8 cellular contexts compared by ENCODE assay signal in the genomic region with DNA sequence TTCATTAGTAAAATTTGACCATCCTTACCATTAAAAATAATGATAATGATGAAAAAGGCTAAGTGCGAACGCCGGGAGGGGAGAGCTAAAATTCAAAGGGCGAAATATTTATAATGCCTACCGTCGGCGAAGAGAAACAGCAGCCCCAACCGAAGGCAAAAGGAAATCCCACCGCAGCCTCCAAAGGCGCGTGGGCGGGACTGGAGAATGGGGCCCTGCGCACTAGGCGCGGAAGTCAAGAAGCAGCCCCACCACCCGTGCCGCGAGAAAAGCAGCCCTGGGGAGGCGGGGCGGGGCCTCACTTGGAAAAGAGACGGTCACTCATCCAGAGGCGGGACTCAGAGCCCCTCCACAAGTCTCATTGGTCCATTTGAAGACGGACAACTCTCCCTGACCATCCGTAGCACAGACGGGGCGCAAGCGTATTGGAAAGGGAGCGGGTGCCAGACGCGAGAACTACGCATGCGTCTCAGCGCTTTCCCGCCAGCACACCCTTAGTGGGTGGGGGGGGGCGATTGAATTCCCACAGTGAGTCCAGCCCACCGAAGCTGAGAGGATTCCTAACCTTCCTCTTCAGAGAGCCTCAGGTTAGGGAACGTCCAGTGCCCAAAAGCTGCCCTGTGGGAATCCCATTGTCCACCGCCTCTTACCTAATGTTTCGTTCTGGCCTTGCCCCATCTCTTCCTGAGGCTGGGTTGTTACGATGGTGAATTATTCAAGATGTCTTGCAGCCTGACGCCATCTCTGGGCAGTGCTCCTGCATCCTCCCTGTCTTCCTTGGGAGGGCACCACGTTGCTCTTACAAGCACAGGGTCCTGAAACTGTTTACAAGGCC. TPM values are rescaled to one million over a fixed set of nuclear protein-coding genes. Genes with fewer than 3 reads are reported as not detected.
DNase-seq lines count a peak whose midpoint lies in the region; ATAC-seq and TF ChIP-seq lines count a peak whose summit lies in the region.

No MANE protein-coding gene starts in this region.

- H3K4me1 ChIP-seq in Loucy (ENCODE audit: insufficient read depth, low read length, poor library complexity, severe bottlenecking) (peaks cover 24% of the 10 kb centered on the region), RWPE2 (ENCODE audit: insufficient read depth, poor library complexity, severe bottlenecking) (peaks cover 19% of the 10 kb centered on the region)

- DNase-seq in ELR (ENCODE audit: low read depth) (peak; percentile 100), H7 (peak; percentile 100), RWPE2 (ENCODE audit: low spot score) (peak; percentile 99), fibroblast of pulmonary artery (ENCODE audit: low read depth) (peak; percentile 99), nephron progenitor cell (peak; percentile 98)
- peak; percentile 98 for DNase-seq in activated effector memory CD4-positive, alpha-beta T cell treated with Interleukin-2 at 50 U/mL for 16 hours

- peaks cover 5% of the 10 kb centered on the region for H3K36me3 Mint-ChIP-seq in nephron progenitor cell (ENCODE audit: low read depth)
- H3K36me3 Mint-ChIP-seq in stimulated activated naive CD8-positive, alpha-beta T cell treated with anti-CD3 and anti-CD28 coated beads, Interleukin-15, Interleukin-2, amounts not matched to agents 100 ng/mL and 50 ng/mL, for 24 hours (ENCODE audit: low read depth), result peaks cover 10% of the 10 kb centered on the region

- H3K9me3 Mint-ChIP-seq in nephron progenitor cell, result no peaks in the 10 kb centered on the region
- H3K9me3 Mint-ChIP-seq in stimulated activated naive CD8-positive, alpha-beta T cell treated with anti-CD3 and anti-CD28 coated beads, Interleukin-15, Interleukin-2, amounts not matched to agents 100 ng/mL and 50 ng/mL, for 24 hours, result no peaks in the 10 kb centered on the region

- peaks cover 5% of the 10 kb centered on the region; the same call in 1 of the 2 replicates for H3F3A ChIP-seq in Loucy (ENCODE audit: low read depth)

- H3K9me2 ChIP-seq in Loucy (replicated peaks; ENCODE audit: low read depth, low read length), result no peaks in the 10 kb centered on the region

- peaks cover 2% of the 10 kb centered on the region; the same call in 1 of the 2 replicates for H3K36me3 ChIP-seq in H7 (replicated peaks; ENCODE audit: control insufficient read depth, insufficient read depth, low read length)
- no peaks in the 10 kb centered on the region for H3K36me3 ChIP-seq in Loucy (ENCODE audit: insufficient read depth, low read length)
- no peaks in the 10 kb centered on the region; the same call in 1 of the 2 replicates for H3K36me3 ChIP-seq in RWPE2 (ENCODE audit: low read depth)

- H3K27me3 Mint-ChIP-seq in nephron progenitor cell (ENCODE audit: low read depth, poor library complexity), result no peaks in the 10 kb centered on the region
- no peaks in the 10 kb centered on the region for H3K27me3 Mint-ChIP-seq in stimulated activated naive CD8-positive, alpha-beta T cell treated with anti-CD3 and anti-CD28 coated beads, Interleukin-15, Interleukin-2, amounts not matched to agents 100 ng/mL and 50 ng/mL, for 24 hours

- peak; percentile 96 for ATAC-seq in RWPE2 (ENCODE audit: low read depth)

- H3K4me1 Mint-ChIP-seq in nephron progenitor cell, result peaks cover 52% of the 10 kb centered on the region
- peaks cover 46% of the 10 kb centered on the region for H3K4me1 Mint-ChIP-seq in stimulated activated naive CD8-positive, alpha-beta T cell treated with anti-CD3 and anti-CD28 coated beads, Interleukin-15, Interleukin-2, amounts not matched to agents 100 ng/mL and 50 ng/mL, for 24 hours (ENCODE audit: low read depth)

- H3K9ac ChIP-seq in Loucy (ENCODE audit: low read depth, low read length, poor library complexity, severe bottlenecking), result peak overlapping the region; percentile 99

- peak overlapping the region; percentile 85 for H2AFZ ChIP-seq in Loucy (ENCODE audit: low read length)

- H3K79me2 ChIP-seq in Loucy (ENCODE audit: insufficient read depth, low read length), result peaks cover 37% of the 10 kb centered on the region

- no peaks in the 10 kb centered on the region for H3K9me3 ChIP-seq in Loucy (ENCODE audit: insufficient read depth, low read depth, low read length)
- no peaks in the 10 kb centered on the region for H3K9me3 ChIP-seq in RWPE2 (ENCODE audit: severe bottlenecking)

- H4K20me1 ChIP-seq in Loucy (ENCODE audit: insufficient read depth, low read length, poor library complexity, severe bottlenecking), result peaks cover 9% of the 10 kb centered on the region

- TF ChIP-seq CTCF in Loucy (conservative IDR thresholded peaks at IDR 0.05; ENCODE audit: low read length) (no peak; the same call in none of the 2 replicates), RWPE2 (IDR thresholded peaks at IDR 0.05; ENCODE audit: poor library complexity, severe bottlenecking) (no peak), fibroblast of pulmonary artery (IDR thresholded peaks at IDR 0.05; ENCODE audit: low read length, missing control alignments) (no peak), nephron progenitor cell (IDR thresholded peaks at IDR 0.05) (no peak)

- H3K27me3 ChIP-seq in H7 (ENCODE audit: control insufficient read depth, insufficient read depth, low read length) (peaks cover 1% of the 10 kb centered on the region; the same call in 1 of the 2 replicates), Loucy (ENCODE audit: insufficient read depth, low read length, poor library complexity, severe bottlenecking) (peaks cover 5% of the 10 kb centered on the region), RWPE2 (ENCODE audit: insufficient read depth, poor library complexity, severe bottlenecking) (no peaks in the 10 kb centered on the region)

- H3K27ac ChIP-seq in RWPE2 (ENCODE audit: poor library complexity, severe bottlenecking), result peak overlapping the region; percentile 73

- H3K4me3 Mint-ChIP-seq in nephron progenitor cell, result peak overlapping the region; percentile 91
- peak overlapping the region; percentile 83 for H3K4me3 Mint-ChIP-seq in stimulated activated naive CD8-positive, alpha-beta T cell treated with anti-CD3 and anti-CD28 coated beads, Interleukin-15, Interleukin-2, amounts not matched to agents 100 ng/mL and 50 ng/mL, for 24 hours

- H3K27ac Mint-ChIP-seq in nephron progenitor cell, result peak overlapping the region; percentile 98
- peak overlapping the region; percentile 89 for H3K27ac Mint-ChIP-seq in stimulated activated naive CD8-positive, alpha-beta T cell treated with anti-CD3 and anti-CD28 coated beads, Interleukin-15, Interleukin-2, amounts not matched to agents 100 ng/mL and 50 ng/mL, for 24 hours

- H3K4me3 ChIP-seq in H7 (ENCODE audit: insufficient read depth, low read depth, low read length) (peak overlapping the region; percentile 57), Loucy (ENCODE audit: low read length, poor library complexity, severe bottlenecking) (peak overlapping the region; percentile 98), RWPE2 (ENCODE audit: severe bottlenecking) (peak overlapping the region; percentile 45), fibroblast of pulmonary artery (replicated peaks; ENCODE audit: low read depth, low read length) (peak overlapping the region; percentile 81)

- H3K4me2 ChIP-seq in Loucy (ENCODE audit: low read depth, low read length, poor library complexity, severe bottlenecking), result peak overlapping the region; percentile 90

RNA-seq across cellular contexts. Expression of a gene that starts 19.0 kb away (rescaled TPM):
- total RNA-seq in H7 (2014; rRNA removed; shearing (Covaris generic)), result 180 and 221 TPM in 2 replicates

RNA-seq across cellular contexts. Expression of a gene that starts 19.8 kb away (rescaled TPM):
- total RNA-seq in H7 (2014; rRNA removed; shearing (Covaris generic)), result 14.9 and 21.5 TPM in 2 replicates

RNA-seq across cellular contexts. Expression of a gene that starts 27.8 kb away (rescaled TPM):
- 9.4 and 14.7 TPM in 2 replicates for total RNA-seq in H7 (2014; rRNA removed; shearing (Covaris generic))

RNA-seq across cellular contexts. Expression of a gene that starts 34.7 kb away (rescaled TPM):
- 59.4 and 61.4 TPM in 2 replicates for total RNA-seq in H7 (2014; rRNA removed; shearing (Covaris generic))

RNA-seq across cellular contexts. Expression of a gene that starts 45.8 kb away (rescaled TPM):
- total RNA-seq in H7 (2014; rRNA removed; shearing (Covaris generic)), result 38.7 and 48.6 TPM in 2 replicates

Comparison
In these comparisons a context has a peak if more than half of its experiments do, and no peak if none do; other contexts are left out.
1. Peak in every context shown above with its lines: DNase-seq, ATAC-seq, H3K4me3 ChIP-seq and H3K27ac ChIP-seq.
2. H3K4me3 ChIP-seq: peak in every context shown above with its lines; median percentile 98 in Loucy; 81 in fibroblast of pulmonary artery; 57 in H7; 45 in RWPE2.